In the genomic region with DNA sequence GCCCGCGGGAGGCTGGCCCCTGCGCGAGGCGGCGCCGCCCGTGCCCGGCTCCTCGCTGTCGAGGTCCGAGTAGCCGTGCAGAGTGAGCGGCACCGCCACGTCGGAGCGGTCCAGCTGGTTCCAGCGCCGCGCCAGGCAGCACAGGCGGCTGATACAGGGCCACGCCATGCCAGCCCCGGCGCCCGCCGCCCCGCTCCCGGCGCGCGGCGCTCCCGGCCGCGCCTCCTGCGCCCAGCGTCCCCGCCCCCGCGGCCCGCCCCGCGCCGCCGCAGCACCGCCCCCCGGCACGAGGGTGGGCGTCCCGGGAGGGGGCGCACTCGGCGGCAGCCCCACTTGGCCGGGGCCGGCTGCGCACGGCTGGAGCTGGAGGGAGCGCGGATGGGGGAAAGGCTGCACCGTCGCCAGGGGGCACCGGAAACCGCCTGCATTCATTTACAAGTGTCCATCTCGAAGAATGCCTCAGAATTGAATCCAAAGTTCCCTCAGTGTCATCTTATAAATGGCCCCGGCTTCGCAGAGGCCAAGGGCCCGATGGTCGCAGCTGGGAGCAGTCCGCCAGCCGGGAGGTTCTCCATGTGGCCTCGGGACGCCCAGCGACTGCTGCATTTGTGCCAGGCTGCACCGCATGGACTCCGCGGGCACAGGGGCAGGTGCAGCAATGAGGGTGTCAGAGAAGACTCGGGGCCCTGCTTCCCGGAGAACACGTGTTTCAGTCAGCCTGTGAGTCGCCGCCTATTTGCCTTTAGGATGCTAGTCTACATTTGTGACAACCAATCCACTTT, we compare ENCODE assay signal across 8 cellular contexts. TPM values are rescaled to one million over a fixed set of nuclear protein-coding genes. Genes with fewer than 3 reads are reported as not detected.
DNase-seq lines count a peak whose midpoint lies in the region; ATAC-seq and TF ChIP-seq lines count a peak whose summit lies in the region.

A gene (minus strand): TSS at position 198 of the 782 bp plus-strand sequence. CDS start 30 bp downstream, at position 168.

- no peaks in the 10 kb centered on the region for H3K27me3 ChIP-seq in aorta (ENCODE audit: control insufficient read depth in 1 of 2, insufficient read depth in 2 of 2, low read length in 1 of 2)

- no peaks in the 10 kb centered on the region for H3K9me3 ChIP-seq in aorta (ENCODE audit: control insufficient read depth, low read length)

- H3K36me3 Mint-ChIP-seq in activated naive CD8-positive, alpha-beta T cell treated with anti-CD3 and anti-CD28 coated beads, Interleukin-2, amount 50 U/mL, for 24 hours (ENCODE audit: low read depth), result peaks cover 2% of the 10 kb centered on the region

- H3K4me1 ChIP-seq in aorta (ENCODE audit: control insufficient read depth in 1 of 2, insufficient read depth in 2 of 2, low read length in 2 of 2), result no peaks in the 10 kb centered on the region

- CTCF ChIA-PET in AG04449 (lab: Yijun Ruan, JAX), result interaction anchor here (0.6 to 4.5 kb wide), 13 partner anchors 8 to 176 kb away, joined by 3 to 34 read pairs (median 4); a partner anchor contains a TSS

- peak within 1 kb of the TSS; percentile 52 for H3K27ac Mint-ChIP-seq in activated naive CD8-positive, alpha-beta T cell treated with anti-CD3 and anti-CD28 coated beads, Interleukin-2, amount 50 U/mL, for 24 hours

- intact Hi-C loops in Right ventricle myocardium inferior (cut with DNase I), result no loop called here
- intact Hi-C loops in aorta (cut with DNase I), result no loop called here

- ATAC-seq in activated naive CD8-positive, alpha-beta T cell treated with anti-CD3 and anti-CD28 coated beads, Interleukin-2, amount 50 U/mL, for 24 hours, result peak; percentile 73
- ATAC-seq in Right ventricle myocardium inferior (peak; percentile 49), omental fat pad (ENCODE audit: low FRiP score) (peak; percentile 46), aorta (ENCODE audit: low FRiP score) (peak; percentile 40)

- peak within 1 kb of the TSS; percentile 83 for H3K4me3 Mint-ChIP-seq in activated naive CD8-positive, alpha-beta T cell treated with anti-CD3 and anti-CD28 coated beads, Interleukin-2, amount 50 U/mL, for 24 hours

- H3K36me3 ChIP-seq in aorta (ENCODE audit: control insufficient read depth in 1 of 2, insufficient read depth in 2 of 2, low read length in 1 of 2), result peaks cover 0 to 1% of the 10 kb centered on the region in 2 donors

- WGBS in aorta, 2 donors, result 2 to 4% methylated on average over 62 to 82 of the region's 82 CpGs

- no peaks in the 10 kb centered on the region for H3K27me3 Mint-ChIP-seq in activated naive CD8-positive, alpha-beta T cell treated with anti-CD3 and anti-CD28 coated beads, Interleukin-2, amount 50 U/mL, for 24 hours

- H3K9me3 Mint-ChIP-seq in activated naive CD8-positive, alpha-beta T cell treated with anti-CD3 and anti-CD28 coated beads, Interleukin-2, amount 50 U/mL, for 24 hours, result no peaks in the 10 kb centered on the region

- TF ChIP-seq CTCF in AG04449 (IDR thresholded peaks at IDR 0.05; ENCODE audit: insufficient read depth, low read length, missing control alignments), result peak; percentile 66
- peak; percentile 46 for TF ChIP-seq CTCF in GM13977 (IDR thresholded peaks at IDR 0.05; ENCODE audit: extremely low read depth, insufficient read depth, missing control alignments)
- no peak for TF ChIP-seq CTCF in omental fat pad (IDR thresholded peaks at IDR 0.05)

- no peak within 1 kb of the TSS for H3K27ac ChIP-seq in aorta (ENCODE audit: low read depth in 1 of 2, low read length in 2 of 2)

- H3K4me3 ChIP-seq in AG04449 (ENCODE audit: low read depth, low read length), result peak within 1 kb of the TSS; percentile 68
- H3K4me3 ChIP-seq in aorta (ENCODE audit: low read length in 2 of 2), result peak within 1 kb of the TSS; percentile 29 to 37

- in situ Hi-C loops in GM13977 (cut with MboI; ENCODE audit: low pct_unique_long_range_greater_than_20kb, low sequenced_read_pairs, unreplicated experiment), result no loop called here

- DNase-seq in AG04449 (ENCODE audit: low read depth, low spot score) (no peak), GM13977 (ENCODE audit: low spot score) (peak; percentile 87), HT-29 (ENCODE audit: low spot score) (peak; percentile 67), SHP77 (lab: John Stamatoyannopoulos, UW) (peak; percentile 59 to 81), Right ventricle myocardium inferior (ENCODE audit: missing footprints) (peak; percentile 75), omental fat pad (ENCODE audit: low spot score) (no peak), aorta (peak in 1 of 2 donors; percentile 61)
- peak; percentile 67 for DNase-seq in activated naive CD8-positive, alpha-beta T cell treated with anti-CD3 and anti-CD28 coated beads, Interleukin-2, amount 50 U/mL, for 24 hours

- H3K4me1 Mint-ChIP-seq in activated naive CD8-positive, alpha-beta T cell treated with anti-CD3 and anti-CD28 coated beads, Interleukin-2, amount 50 U/mL, for 24 hours, result peaks cover 17% of the 10 kb centered on the region

- POLR2A ChIA-PET in AG04449 (lab: Yijun Ruan, JAX), result interaction anchor here (1.0 kb wide), 1 partner anchor 59 kb away, joined by 4 read pairs; a partner anchor contains a TSS

RNA-seq across cellular contexts. Expression of the gene that starts here (rescaled TPM):
- 5.4 and 10.4 TPM in 2 replicates for total RNA-seq in HT-29 (2014; rRNA removed; shearing (Covaris generic))
- total RNA-seq in Right ventricle myocardium inferior (2.2 TPM), omental fat pad (1 to 10 TPM in 3 of 4 donors, not detected in 1; 1.8 to 2.8 (median 2.4) TPM), aorta (1 to 10 TPM; 1.7 TPM)
- not detected for polyA plus RNA-seq in aorta

Comparison
In these comparisons a context has a peak if more than half of its experiments do, and no peak if none do; other contexts are left out.
1. DNase-seq: peak in GM13977 (single experiment), HT-29 (single experiment), SHP77 (2 of 2), activated naive CD8-positive, alpha-beta T cell treated with anti-CD3 and anti-CD28 coated beads, Interleukin-2, amount 50 U/mL, for 24 hours (single experiment) and Right ventricle myocardium inferior (single experiment); none in AG04449 (single experiment) and omental fat pad (single experiment).
2. CTCF ChIP-seq: peak in AG04449 (single experiment) and GM13977 (single experiment); none in omental fat pad (0 of 3).
3. Peak in every context shown above with its lines, with median percentiles within 50 percentile points of each other: ATAC-seq.